Comparison of ENCODE assay signal across 17 cellular contexts in genomic region chr12:124149287-124149686, GRCh38.
DNase-seq lines count a peak whose midpoint lies in the region; ATAC-seq and TF ChIP-seq lines count a peak whose summit lies in the region.
"Had no signal": no experiment of that assay in that cellular context is flagged by ENCODE, and none has a peak within 500 bp of the region (broad histone marks: within the 10 kb centered on the region; RNA-seq: fewer than 3 reads in every experiment).

No MANE protein-coding gene starts in this region.

- POLR2A ChIA-PET in activated CD8-positive, alpha-beta T cell treated with anti-CD3 and anti-CD28 coated beads for 36 hours (lab: Charles Lee) = no interaction called here

- no peaks in the 10 kb centered on the region for H3K27me3 ChIP-seq in SJCRH30
- H3K27me3 ChIP-seq in mesenchymal stem cell (ENCODE audit: control insufficient read depth in 1 of 2, insufficient read depth in 1 of 2, low read length in 2 of 2) = peaks cover 21 to 25% of the 10 kb centered on the region in 2 experiments

- DNase-seq in NCI-H510A treated with DMSO at 0.1 percent for 48 hours (lab: John Stamatoyannopoulos, UW) = peak; percentile 26
- no peak for DNase-seq in NCI-H510A (lab: John Stamatoyannopoulos, UW)
- no peak for DNase-seq in SJCRH30
- DNase-seq in mesenchymal stem cell = no peak
- no peak for DNase-seq in activated CD8-positive, alpha-beta T cell treated with anti-CD3 and anti-CD28 coated beads for 36 hours
- DNase-seq: 8988T; AML-193; C1 segment of cervical spinal cord; Calu3; CD4-positive, alpha-beta T cell; DMS 273 treated with DMSO at 0.1 percent for 48 hours; EL; GOT3 had no signal

- H3K4me1 Mint-ChIP-seq in activated CD8-positive, alpha-beta T cell treated with anti-CD3 and anti-CD28 coated beads for 36 hours (ENCODE audit: low read depth) = no peaks in the 10 kb centered on the region

- H3K4me3 ChIP-seq in SJCRH30 = no peak overlapping the region
- H3K4me3 ChIP-seq in mesenchymal stem cell (ENCODE audit: insufficient read depth in 1 of 2, low read depth in 1 of 2, low read length in 2 of 2) = no peak overlapping the region
- H3K4me3 ChIP-seq: HAP-1 had no signal

- H2BK12ac ChIP-seq in mesenchymal stem cell (ENCODE audit: low read length in 2 of 2) = no peak overlapping the region

- no peak overlapping the region for H2BK5ac ChIP-seq in mesenchymal stem cell (ENCODE audit: low read depth, low read length, poor library complexity, severe bottlenecking)

- no peak overlapping the region for H3K4ac ChIP-seq in mesenchymal stem cell (ENCODE audit: low read depth in 1 of 2, low read length in 2 of 2)

- H3K27ac Mint-ChIP-seq in activated CD8-positive, alpha-beta T cell treated with anti-CD3 and anti-CD28 coated beads for 36 hours = no peak overlapping the region
- H3K27ac Mint-ChIP-seq: CD4-positive, alpha-beta T cell had no signal

- H3K18ac ChIP-seq in mesenchymal stem cell (ENCODE audit: low read depth in 1 of 2, low read length in 2 of 2) = no peak overlapping the region

- peaks cover 3% of the 10 kb centered on the region for H3K27me3 Mint-ChIP-seq in activated CD8-positive, alpha-beta T cell treated with anti-CD3 and anti-CD28 coated beads for 36 hours

- H3K27ac ChIP-seq in SJCRH30 = peak overlapping the region; percentile 49
- H3K27ac ChIP-seq in mesenchymal stem cell (ENCODE audit: low read length, poor library complexity, severe bottlenecking) = no peak overlapping the region
- H3K27ac ChIP-seq: HL-60 had no signal

- H3K9me3 ChIP-seq in SJCRH30 (replicated peaks) (peaks cover 6% of the 10 kb centered on the region), mesenchymal stem cell (ENCODE audit: control insufficient read depth, low read length) (peaks cover 3% of the 10 kb centered on the region)

- CTCF ChIA-PET in activated CD8-positive, alpha-beta T cell treated with anti-CD3 and anti-CD28 coated beads for 36 hours (lab: Charles Lee) = no interaction called here

- H3K4me1 ChIP-seq in SJCRH30 (peaks cover 26% of the 10 kb centered on the region), mesenchymal stem cell (ENCODE audit: control insufficient read depth, insufficient read depth, low read depth, low read length) (no peaks in the 10 kb centered on the region)

- no peak overlapping the region for H4K91ac ChIP-seq in mesenchymal stem cell (ENCODE audit: low read length)

- no peaks in the 10 kb centered on the region for H3K79me1 ChIP-seq in mesenchymal stem cell (replicated peaks; ENCODE audit: low read length, poor library complexity, severe bottlenecking)

- no peak for TF ChIP-seq CTCF in activated CD8-positive, alpha-beta T cell treated with anti-CD3 and anti-CD28 coated beads for 36 hours (IDR thresholded peaks at IDR 0.05)

- H2AK5ac ChIP-seq in mesenchymal stem cell (ENCODE audit: low read length, severe bottlenecking) = no peak overlapping the region

- ATAC-seq in GM19035 (IDR thresholded peaks at IDR 0.05; ENCODE audit: unreplicated experiment) (no peak), GM21423 (IDR thresholded peaks at IDR 0.05; ENCODE audit: unreplicated experiment) (no peak)
- no peak for ATAC-seq in activated CD8-positive, alpha-beta T cell treated with anti-CD3 and anti-CD28 coated beads for 36 hours

- H2BK120ac ChIP-seq in mesenchymal stem cell (ENCODE audit: low read depth, low read length) = no peak overlapping the region

- no peak overlapping the region for H2AFZ ChIP-seq in mesenchymal stem cell (ENCODE audit: low read depth, low read length)

- H3K4me3 Mint-ChIP-seq in activated CD8-positive, alpha-beta T cell treated with anti-CD3 and anti-CD28 coated beads for 36 hours = no peak overlapping the region
- H3K4me3 Mint-ChIP-seq: CD4-positive, alpha-beta T cell had no signal

- no peaks in the 10 kb centered on the region for H3K9me3 Mint-ChIP-seq in activated CD8-positive, alpha-beta T cell treated with anti-CD3 and anti-CD28 coated beads for 36 hours
- H3K9me3 Mint-ChIP-seq: CD4-positive, alpha-beta T cell had no signal

- no peak overlapping the region for H3K4me2 ChIP-seq in mesenchymal stem cell (ENCODE audit: low read length, poor library complexity, severe bottlenecking)

- no peak overlapping the region for H3K23ac ChIP-seq in mesenchymal stem cell (ENCODE audit: low read length in 2 of 2)

- no peak overlapping the region for H2BK15ac ChIP-seq in mesenchymal stem cell (ENCODE audit: low read depth, poor library complexity, severe bottlenecking)

- H3K9ac ChIP-seq in mesenchymal stem cell (ENCODE audit: low read length) = no peak overlapping the region

- peak overlapping the region; percentile 13 for H4K8ac ChIP-seq in mesenchymal stem cell (ENCODE audit: low read length)

- H3K36me3 Mint-ChIP-seq in activated CD8-positive, alpha-beta T cell treated with anti-CD3 and anti-CD28 coated beads for 36 hours (ENCODE audit: low read depth) = no peaks in the 10 kb centered on the region

- WGBS in mesenchymal stem cell = 92% methylated on average over 7 of the region's 7 CpGs

- H3K14ac ChIP-seq in mesenchymal stem cell (ENCODE audit: low read length in 2 of 2) = no peak overlapping the region

- no peaks in the 10 kb centered on the region for H3K36me3 ChIP-seq in SJCRH30
- no peaks in the 10 kb centered on the region for H3K36me3 ChIP-seq in mesenchymal stem cell (ENCODE audit: control insufficient read depth in 1 of 2, insufficient read depth in 2 of 2, low read depth in 1 of 2, low read length in 2 of 2)
- H3K36me3 ChIP-seq: HAP-1 had no signal

- intact Hi-C loops in activated CD8-positive, alpha-beta T cell treated with anti-CD3 and anti-CD28 coated beads for 36 hours (cut with micrococcal nuclease) = no loop called here
